Comparison of ENCODE assay signal across 8 cellular contexts in genomic region chr11:9462806-9463537, GRCh38. TPM values are rescaled to one million over a fixed set of nuclear protein-coding genes. Genes with fewer than 3 reads are reported as not detected.
A peak's percentile ranks its signal among the peaks of the same experiment; 100 is the strongest.
DNase-seq lines count a peak whose midpoint lies in the region; ATAC-seq, FAIRE-seq and TF ChIP-seq lines count a peak whose summit lies in the region.
"Had no signal": no experiment of that assay in that cellular context is flagged by ENCODE, and none has a peak within 500 bp of the region (broad histone marks: within the 10 kb centered on the region; RNA-seq: fewer than 3 reads in every experiment).

No MANE protein-coding gene starts in this region.

- H3K4me2 ChIP-seq in PC-9: peak overlapping the region; percentile 98

- H3K79me2 ChIP-seq in PC-9 (ENCODE audit: low read depth): peaks cover 50% of the 10 kb centered on the region

- H2AFZ ChIP-seq in PC-9: no peak overlapping the region

- no TSS peak for BruUV-seq in PC-9 (replicated peaks; lab: Mats Ljungman, UMichigan)

- peaks cover 14% of the 10 kb centered on the region for H3F3A ChIP-seq in PC-9 (ENCODE audit: insufficient read depth, low read depth)

- POLR2A ChIA-PET in PC-9 (lab: Charles Lee; ENCODE audit: unreplicated experiment): interaction anchor here (0.6 to 0.9 kb wide), 2 partner anchors 103 to 150 kb away, joined by 6 to 9 read pairs; no protein-coding TSS in a partner anchor

- H3K4me1 ChIP-seq in PC-9 (replicated peaks; ENCODE audit: insufficient read depth) (peaks cover 22% of the 10 kb centered on the region), skeletal muscle tissue (ENCODE audit: control insufficient read depth in 3 of 3, insufficient read depth in 3 of 3, low read length in 3 of 3) (peaks cover 4 to 23% (median 12%) of the 10 kb centered on the region in 3 donors), SJCRH30 (no peaks in the 10 kb centered on the region)

- H3K36me3 ChIP-seq in PC-9 (ENCODE audit: low read depth) (no peaks in the 10 kb centered on the region), skeletal muscle tissue (ENCODE audit: control insufficient read depth in 3 of 3, insufficient read depth in 3 of 3, low read length in 3 of 3) (peaks cover 0 to 4% (median 0%) of the 10 kb centered on the region in 3 donors), SJCRH30 (no peaks in the 10 kb centered on the region)

- no peaks in the 10 kb centered on the region for H3K9me2 ChIP-seq in PC-9 (ENCODE audit: insufficient read depth)

- H3K4me3 ChIP-seq in PC-9 (peak overlapping the region; percentile 86; the same call in 1 of the 2 replicates), epithelial cell of esophagus (ENCODE audit: low read length) (no peak overlapping the region), skeletal muscle tissue (ENCODE audit: low read length in 3 of 3) (no peak overlapping the region), SJCRH30 (no peak overlapping the region)

- H3K27ac ChIP-seq in PC-9: peak overlapping the region; percentile 96
- H3K27ac ChIP-seq in skeletal muscle tissue (ENCODE audit: low read depth, low read length): peak overlapping the region; percentile 30
- H3K27ac ChIP-seq in SJCRH30: no peak overlapping the region

- intact Hi-C loops in PC-9 (cut with micrococcal nuclease; ENCODE audit: unreplicated experiment): no loop called here

- no peaks in the 10 kb centered on the region for H3K9me3 ChIP-seq in PC-9 (ENCODE audit: insufficient read depth, low read depth)
- H3K9me3 ChIP-seq in skeletal muscle tissue (ENCODE audit: control insufficient read depth in 3 of 3, low read length in 3 of 3): no peaks in the 10 kb centered on the region
- H3K9me3 ChIP-seq in SJCRH30 (replicated peaks): no peaks in the 10 kb centered on the region

- in situ Hi-C loops in G401 (cut with HindIII; ENCODE audit: low sequenced_read_pairs): no loop called here

- H3K9ac ChIP-seq in skeletal muscle tissue (ENCODE audit: low read depth in 1 of 3, low read length in 3 of 3): no peak overlapping the region

- H3K27me3 ChIP-seq in PC-9 (ENCODE audit: insufficient read depth, low read depth) (no peaks in the 10 kb centered on the region), skeletal muscle tissue (ENCODE audit: control insufficient read depth in 3 of 3, insufficient read depth in 3 of 3, low read length in 3 of 3) (no peaks in the 10 kb centered on the region), SJCRH30 (no peaks in the 10 kb centered on the region)

- DNase-seq in GM19239 (ENCODE audit: insufficient read length, low spot score) (no peak), PC-9 (peak in 1 of 2 experiments; percentile 45), epithelial cell of esophagus (ENCODE audit: low read depth) (peak; percentile 56), G401 (ENCODE audit: low spot score) (no peak), SJCRH30 (no peak)
- DNase-seq: NCI-H774 had no signal

- ATAC-seq in HG03280 (IDR thresholded peaks at IDR 0.05; ENCODE audit: unreplicated experiment): no peak

- peak; percentile 84 for FAIRE-seq in GM19239 (lab: Jason Lieb, UNC)

- H4K20me1 ChIP-seq in PC-9 (ENCODE audit: insufficient read depth): no peaks in the 10 kb centered on the region

- CTCF ChIA-PET in PC-9 (lab: Charles Lee): interaction anchor here (0.6 kb wide), 1 partner anchor 291 kb away, joined by 3 read pairs; no protein-coding TSS in a partner anchor

- TF ChIP-seq CTCF in PC-9 (conservative IDR thresholded peaks at IDR 0.05): no peak
- TF ChIP-seq CTCF in epithelial cell of esophagus (IDR thresholded peaks at IDR 0.05; ENCODE audit: insufficient read depth, low read depth, low read length, missing control alignments): no peak

RNA-seq across cellular contexts. Expression of gene ZNF143, which starts 2.2 kb away (rescaled TPM):
- total RNA-seq in PC-9 (2021) (14.7 and 16.5 TPM in 2 replicates), skeletal muscle tissue (18.8 TPM)
- total RNA-seq in G401 (2014; rRNA removed; shearing (Covaris generic)): 4.7 and 24.5 TPM in 2 replicates
- total RNA-seq in SJCRH30 (2014; rRNA removed; shearing (Covaris generic)): 25.5 and 27.8 TPM in 2 replicates
